Comparison of ENCODE assay signal across 19 cellular contexts in genomic region chr4:109973529-109973905, GRCh38.
DNase-seq lines count a peak whose midpoint lies in the region; ATAC-seq and TF ChIP-seq lines count a peak whose summit lies in the region.
"Had no signal": no experiment of that assay in that cellular context is flagged by ENCODE, and none has a peak within 500 bp of the region (broad histone marks: within the 10 kb centered on the region; RNA-seq: fewer than 3 reads in every experiment).

No MANE protein-coding gene starts in this region.

- no peaks in the 10 kb centered on the region for H4K20me1 ChIP-seq in hepatocyte (ENCODE audit: insufficient read depth, poor library complexity, severe bottlenecking)

- no peak overlapping the region for H3K4me3 Mint-ChIP-seq in nephron
- H3K4me3 Mint-ChIP-seq in natural killer cell: no peak overlapping the region
- H3K4me3 Mint-ChIP-seq: CD4-positive, CD25-positive, alpha-beta regulatory T cell; IgD-negative memory B cell had no signal

- H3K9me2 ChIP-seq in hepatocyte (replicated peaks; ENCODE audit: insufficient read depth): no peaks in the 10 kb centered on the region

- H3K4me3 ChIP-seq in HUES6 (ENCODE audit: low read depth, low read length) (0 out of 2 replicates have a peak overlapping the region, but pooled peaks have one; percentile 6), hepatocyte (no peak overlapping the region), esophagus squamous epithelium (no peak overlapping the region)
- H3K4me3 ChIP-seq: A549, SJSA1 had no signal

- peak overlapping the region; percentile 59 for H3K4me2 ChIP-seq in hepatocyte
- H3K4me2 ChIP-seq: A549 had no signal

- H3K4me1 Mint-ChIP-seq in nephron (peaks cover 22% of the 10 kb centered on the region), natural killer cell (peaks cover 22 to 25% of the 10 kb centered on the region in 2 donors)

- H3K4me1 ChIP-seq in HUES6 (ENCODE audit: control insufficient read depth, insufficient read depth, low read length): peaks cover 10% of the 10 kb centered on the region
- no peaks in the 10 kb centered on the region for H3K4me1 ChIP-seq in hepatocyte (ENCODE audit: insufficient read depth)
- peaks cover 0 to 17% (median 0%) of the 10 kb centered on the region in 3 donors for H3K4me1 ChIP-seq in esophagus squamous epithelium
- H3K4me1 ChIP-seq: A549 had no signal

- H3K9me3 ChIP-seq in HUES6 (ENCODE audit: control insufficient read depth, insufficient read depth, low read depth, low read length): no peaks in the 10 kb centered on the region
- H3K9me3 ChIP-seq in hepatocyte (ENCODE audit: low read depth): no peaks in the 10 kb centered on the region
- H3K9me3 ChIP-seq in esophagus squamous epithelium: no peaks in the 10 kb centered on the region
- H3K9me3 ChIP-seq: A549, SJSA1 had no signal

- H3K27me3 ChIP-seq in HUES6 (ENCODE audit: control insufficient read depth, insufficient read depth, low read length) (no peaks in the 10 kb centered on the region), hepatocyte (no peaks in the 10 kb centered on the region), esophagus squamous epithelium (no peaks in the 10 kb centered on the region)
- H3K27me3 ChIP-seq: SJSA1 had no signal

- no peak overlapping the region for H2AFZ ChIP-seq in hepatocyte

- H3K9ac ChIP-seq in HUES6 (ENCODE audit: low read length): no peak overlapping the region

- no peak for TF ChIP-seq POLR2A in esophagus squamous epithelium (IDR thresholded peaks at IDR 0.05)

- 22% methylated on average over 1 of the region's 2 CpGs for WGBS in hepatocyte (ENCODE audit: low lambda C conversion rate, missing lambda C conversion rate)
- WGBS in esophagus squamous epithelium, 2 donors: 40 to 55% methylated on average over 2 of the region's 2 CpGs

- H3K27ac ChIP-seq in C4-2B (peak overlapping the region; percentile 31; the same call in 1 of the 2 replicates), HUES6 (ENCODE audit: low read depth, low read length) (no peak overlapping the region), hepatocyte (peak overlapping the region; percentile 49), esophagus squamous epithelium (no peak overlapping the region)
- H3K27ac ChIP-seq: A549, SJSA1 had no signal

- ATAC-seq in HG03025 (IDR thresholded peaks at IDR 0.05; ENCODE audit: low FRiP score, unreplicated experiment) (no peak), natural killer cell (no peak)
- ATAC-seq: A549, PC-3 had no signal

- H3K36me3 Mint-ChIP-seq in nephron (ENCODE audit: low read depth) (no peaks in the 10 kb centered on the region), natural killer cell (no peaks in the 10 kb centered on the region)
- H3K36me3 Mint-ChIP-seq: CD4-positive, CD25-positive, alpha-beta regulatory T cell; IgD-negative memory B cell had no signal

- H3K36me3 ChIP-seq in HUES6 (ENCODE audit: control insufficient read depth, insufficient read depth, low read length): no peaks in the 10 kb centered on the region
- H3K36me3 ChIP-seq in hepatocyte (replicated peaks; ENCODE audit: insufficient read depth, low read depth): no peaks in the 10 kb centered on the region
- no peaks in the 10 kb centered on the region for H3K36me3 ChIP-seq in esophagus squamous epithelium
- H3K36me3 ChIP-seq: SJSA1 had no signal

- DNase-seq in hepatocyte (ENCODE audit: low spot score) (no peak), natural killer cell (no peak), esophagus squamous epithelium (lab: John Stamatoyannopoulos, UW) (no peak)
- DNase-seq: Calu3; CD4-positive, CD25-positive, alpha-beta regulatory T cell; DND-41; GDM1; GOT3; NCI-H146; NCI-H2081 treated with DMSO at 0.1 percent for 48 hours; NCI-H526; PC-3 had no signal

- no peak for TF ChIP-seq CTCF in C4-2B (conservative IDR thresholded peaks at IDR 0.05)
- no peak for TF ChIP-seq CTCF in hepatocyte (IDR thresholded peaks at IDR 0.05; ENCODE audit: poor library complexity)
- no peak for TF ChIP-seq CTCF in nephron (IDR thresholded peaks at IDR 0.05; ENCODE audit: unreplicated experiment in 3 of 3)
- TF ChIP-seq CTCF in natural killer cell (IDR thresholded peaks at IDR 0.05): no peak
- TF ChIP-seq CTCF in esophagus squamous epithelium (IDR thresholded peaks at IDR 0.05): no peak

- H3K9me3 Mint-ChIP-seq in nephron (no peaks in the 10 kb centered on the region), natural killer cell (no peaks in the 10 kb centered on the region)
- H3K9me3 Mint-ChIP-seq: CD4-positive, CD25-positive, alpha-beta regulatory T cell; IgD-negative memory B cell had no signal

- intact Hi-C loops in natural killer cell (cut with micrococcal nuclease): no loop called here
- intact Hi-C loops in esophagus squamous epithelium (cut with DNase I): loop anchor here (10.0 kb wide), 1 partner anchor 549 kb away; no protein-coding TSS in a partner anchor

- H3K27me3 Mint-ChIP-seq in nephron (ENCODE audit: low read depth) (no peaks in the 10 kb centered on the region), natural killer cell (ENCODE audit: low read depth in 2 of 2) (peaks cover 0 to 6% of the 10 kb centered on the region in 2 donors)

- H3K79me2 ChIP-seq in hepatocyte: no peaks in the 10 kb centered on the region

- H3K27ac Mint-ChIP-seq in nephron: peak overlapping the region in 2 of 3 experiments; percentile 7 to 63
- peak overlapping the region in 1 of 2 donors; percentile 1 for H3K27ac Mint-ChIP-seq in natural killer cell
- H3K27ac Mint-ChIP-seq: CD4-positive, CD25-positive, alpha-beta regulatory T cell; IgD-negative memory B cell had no signal

Comparison
In these comparisons a context has a peak if more than half of its experiments do, and no peak if none do; other contexts are left out.
1. H3K27ac ChIP-seq: peak in C4-2B (single experiment) and hepatocyte (single experiment); none in HUES6 (single experiment) and esophagus squamous epithelium (0 of 4).